ENCODE assay signal across 1 cellular context in the genomic region with DNA sequence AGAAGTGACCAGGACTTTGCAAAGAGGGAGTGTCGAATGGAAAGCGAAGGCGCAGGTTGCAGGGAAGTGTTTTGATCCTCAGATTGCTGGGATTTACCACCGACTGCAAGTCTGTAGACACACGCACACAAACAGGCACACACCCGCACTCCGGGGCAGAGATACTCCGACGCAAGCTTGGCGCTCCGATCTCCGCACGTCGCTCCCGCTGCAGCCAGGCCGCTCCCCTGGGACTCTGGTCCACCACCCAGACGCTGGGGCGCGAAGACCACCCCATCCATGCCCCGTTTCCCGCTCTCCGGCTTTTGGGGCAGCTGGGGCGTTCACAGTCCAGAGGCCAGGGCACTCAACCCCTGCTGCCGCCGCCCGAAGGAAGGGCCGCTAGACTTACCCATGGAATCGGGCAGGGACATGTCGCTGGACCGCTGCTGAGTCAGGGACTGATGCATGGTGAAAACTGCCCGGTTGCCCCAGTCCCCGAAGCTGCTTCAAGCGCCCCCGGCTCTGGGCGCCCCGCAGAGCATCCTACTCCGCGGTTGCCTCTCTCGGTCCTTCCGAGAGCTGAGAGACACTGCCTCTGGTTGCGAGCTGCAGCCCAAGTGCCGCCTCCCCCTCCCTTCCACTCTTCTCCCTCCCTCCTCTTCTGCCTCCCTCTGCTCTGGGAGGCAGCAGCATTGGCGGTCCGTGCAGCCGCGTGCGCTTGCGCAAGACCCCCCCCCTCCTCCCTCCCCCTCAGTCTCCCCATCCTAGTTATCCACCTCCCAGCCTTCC.
TF ChIP-seq lines count a peak whose summit lies in the region.

A gene (minus strand): TSS at position 601 of the 771 bp plus-strand sequence. CDS start 152 bp downstream, at position 449.

TF ChIP-seq in HepG2, 621 proteins besides CTCF, POLR2A, EP300 and RAD21 (continued from another document):
- TF ChIP-seq ZNF350 (CRISPR knock-in tag; IDR thresholded peaks at IDR 0.05; ENCODE audit: borderline replicate concordance, low read depth) (no peak), HNRNPLL (IDR thresholded peaks at IDR 0.05; ENCODE audit: low read depth, low read length, poor library complexity, severe bottlenecking) (peak; percentile 15), ZNF335 (CRISPR knock-in tag; IDR thresholded peaks at IDR 0.05) (no peak)
